10 cellular contexts compared by ENCODE assay signal in genomic region chr12:120849765-120850164, GRCh38. TPM values are rescaled to one million over a fixed set of nuclear protein-coding genes. Genes with fewer than 3 reads are reported as not detected.
DNase-seq lines count a peak whose midpoint lies in the region; ATAC-seq, FAIRE-seq and TF ChIP-seq lines count a peak whose summit lies in the region.
"Had no signal": no experiment of that assay in that cellular context is flagged by ENCODE, and none has a peak within 500 bp of the region (broad histone marks: within the 10 kb centered on the region; RNA-seq: fewer than 3 reads in every experiment).

No MANE protein-coding gene starts in this region.

- no peaks in the 10 kb centered on the region for H3K36me3 ChIP-seq in psoas muscle (ENCODE audit: insufficient read depth in 1 of 2, low read depth in 1 of 2)
- H3K36me3 ChIP-seq: suprapubic skin had no signal

- H3K27me3 ChIP-seq in psoas muscle (ENCODE audit: insufficient read depth in 3 of 3, low read length in 2 of 3) = no peaks in the 10 kb centered on the region
- H3K27me3 ChIP-seq: suprapubic skin had no signal

- WGBS in psoas muscle, 3 donors = 15 to 28% (median 15%) methylated on average over 2 of the region's 2 CpGs

- TF ChIP-seq CTCF in fibroblast of pulmonary artery (IDR thresholded peaks at IDR 0.05; ENCODE audit: low read length, missing control alignments) (no peak), psoas muscle (IDR thresholded peaks at IDR 0.05) (no peak)

- no peaks in the 10 kb centered on the region for H3K9me3 ChIP-seq in psoas muscle
- H3K9me3 ChIP-seq: suprapubic skin had no signal

- FAIRE-seq in GM19239 (lab: Jason Lieb, UNC) = peak; percentile 84
- FAIRE-seq: islet of Langerhans had no signal

- in situ Hi-C loops in G401 (cut with HindIII; ENCODE audit: low sequenced_read_pairs) = no loop called here

- intact Hi-C loops in psoas muscle (cut with DNase I) = no loop called here

- H3K4me1 ChIP-seq in psoas muscle = peaks cover 76% of the 10 kb centered on the region

- peak overlapping the region; percentile 87 for H3K27ac ChIP-seq in psoas muscle
- H3K27ac ChIP-seq: suprapubic skin had no signal

- DNase-seq in GM19239 (ENCODE audit: insufficient read length, low spot score) = no peak
- peak; percentile 68 for DNase-seq in RPMI7951 (ENCODE audit: low read depth)
- peak; percentile 42 for DNase-seq in fibroblast of pulmonary artery (ENCODE audit: low read depth)
- no peak for DNase-seq in psoas muscle
- no peak for DNase-seq in SIG-M5 (lab: John Stamatoyannopoulos, UW)
- DNase-seq in NCI-H2227 treated with DMSO at 0.1 percent for 48 hours (lab: John Stamatoyannopoulos, UW) = no peak
- DNase-seq in G401 (ENCODE audit: low spot score) = no peak

- H3K4me3 ChIP-seq in fibroblast of pulmonary artery (replicated peaks; ENCODE audit: low read depth, low read length) = no peak overlapping the region
- H3K4me3 ChIP-seq in psoas muscle = peak overlapping the region; percentile 23
- H3K4me3 ChIP-seq: suprapubic skin had no signal

- ATAC-seq in psoas muscle = peak; percentile 31 to 72 (median 56)
- ATAC-seq in HG02642 (IDR thresholded peaks at IDR 0.05; ENCODE audit: poor library complexity, unreplicated experiment) = no peak

RNA-seq across cellular contexts. Expression of gene SPPL3, which starts 54.4 kb away (rescaled TPM):
- 7.1 and 8.4 TPM in 2 replicates for total RNA-seq in RPMI7951 (2014; rRNA removed; shearing (Covaris generic))
- 10 to 100 TPM; 17.5 to 24.2 (median 19.7) TPM for total RNA-seq in psoas muscle
- polyA plus RNA-seq in psoas muscle = 10 to 100 TPM in 1 of 3 donors, 1 to 10 TPM in 2; 7.3 to 11.6 (median 9.2) TPM
- total RNA-seq in G401 (2014; rRNA removed; shearing (Covaris generic)) = 12.0 and 12.2 TPM in 2 replicates

Comparison
In these comparisons a context has a peak if more than half of its experiments do, and no peak if none do; other contexts are left out.
1. DNase-seq: peak in RPMI7951 (single experiment) and fibroblast of pulmonary artery (single experiment); none in GM19239 (single experiment), psoas muscle (0 of 2), SIG-M5 (single experiment), NCI-H2227 treated with DMSO at 0.1 percent for 48 hours (single experiment) and G401 (single experiment).